1 cellular context compared by ENCODE assay signal in genomic region chr1:228486596-228487335, GRCh38.
A peak's percentile ranks its signal among the peaks of the same experiment; 100 is the strongest.
TF ChIP-seq lines count a peak whose summit lies in the region.

No MANE protein-coding gene starts in this region.

TF ChIP-seq in K562, 482 proteins besides CTCF, POLR2A, EP300 and RAD21 (continued from another document and continues in another):
- peak; percentile 16 for TF ChIP-seq FIP1L1 (IDR thresholded peaks at IDR 0.05; ENCODE audit: low read depth, low read length, poor library complexity, severe bottlenecking)
- no peak; the same call in 1 of the 2 replicates for TF ChIP-seq JUNB (CRISPR knock-in tag; conservative IDR thresholded peaks at IDR 0.05)
- TF ChIP-seq ZNF79 (CRISPR knock-in tag; IDR thresholded peaks at IDR 0.05; ENCODE audit: low read depth), result no peak
- TF ChIP-seq, protein P1, sequence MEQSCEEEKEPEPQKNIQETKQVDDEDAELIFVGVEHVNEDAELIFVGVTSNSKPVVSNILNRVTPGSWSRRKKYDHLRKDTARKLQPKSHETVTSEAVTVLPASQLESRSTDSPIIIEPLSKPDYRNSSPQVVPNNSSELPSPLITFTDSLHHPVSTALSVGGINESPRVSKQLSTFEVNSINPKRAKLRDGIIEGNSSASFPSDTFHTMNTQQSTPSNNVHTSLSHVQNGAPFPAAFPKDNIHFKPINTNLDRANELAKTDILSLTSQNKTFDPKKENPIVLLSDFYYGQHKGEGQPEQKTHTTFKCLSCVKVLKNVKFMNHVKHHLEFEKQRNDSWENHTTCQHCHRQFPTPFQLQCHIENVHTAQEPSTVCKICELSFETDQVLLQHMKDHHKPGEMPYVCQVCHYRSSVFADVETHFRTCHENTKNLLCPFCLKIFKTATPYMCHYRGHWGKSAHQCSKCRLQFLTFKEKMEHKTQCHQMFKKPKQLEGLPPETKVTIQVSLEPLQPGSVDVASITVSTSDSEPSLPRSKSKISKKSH (CRISPR knock-in tag; IDR thresholded peaks at IDR 0.05), result no peak
- TF ChIP-seq RBM17 (IDR thresholded peaks at IDR 0.05; ENCODE audit: borderline replicate concordance, low read depth, low read length), result no peak
- peak; percentile 45 to 97; a peak in 3 of 4 replicates for TF ChIP-seq HDAC1 (IDR thresholded peaks at IDR 0.05)
- TF ChIP-seq ELF2 (CRISPR knock-in tag; IDR thresholded peaks at IDR 0.05), result peak; percentile 54; the same call in 1 of the 2 replicates
- no peak for TF ChIP-seq ZKSCAN3 (CRISPR knock-in tag; IDR thresholded peaks at IDR 0.05)
- 0 out of 2 replicates have a peak, but pooled peaks have one; percentile 11 for TF ChIP-seq FOSL1 (tag; conservative IDR thresholded peaks at IDR 0.05)
- TF ChIP-seq, protein P2, sequence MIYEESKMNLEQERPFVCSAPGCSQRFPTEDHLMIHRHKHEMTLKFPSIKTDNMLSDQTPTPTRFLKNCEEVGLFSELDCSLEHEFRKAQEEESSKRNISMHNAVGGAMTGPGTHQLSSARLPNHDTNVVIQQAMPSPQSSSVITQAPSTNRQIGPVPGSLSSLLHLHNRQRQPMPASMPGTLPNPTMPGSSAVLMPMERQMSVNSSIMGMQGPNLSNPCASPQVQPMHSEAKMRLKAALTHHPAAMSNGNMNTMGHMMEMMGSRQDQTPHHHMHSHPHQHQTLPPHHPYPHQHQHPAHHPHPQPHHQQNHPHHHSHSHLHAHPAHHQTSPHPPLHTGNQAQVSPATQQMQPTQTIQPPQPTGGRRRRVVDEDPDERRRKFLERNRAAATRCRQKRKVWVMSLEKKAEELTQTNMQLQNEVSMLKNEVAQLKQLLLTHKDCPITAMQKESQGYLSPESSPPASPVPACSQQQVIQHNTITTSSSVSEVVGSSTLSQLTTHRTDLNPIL (CRISPR knock-in tag; IDR thresholded peaks at IDR 0.05), result peak; percentile 71; the same call in 1 of the 2 replicates
- no peak for TF ChIP-seq MCM3 (IDR thresholded peaks at IDR 0.05)
- 0 out of 2 replicates have a peak, but pooled peaks have one; percentile 21 for TF ChIP-seq ELK1 (CRISPR knock-in tag; IDR thresholded peaks at IDR 0.05)
- no peak for TF ChIP-seq TCF7L2 (IDR thresholded peaks at IDR 0.05; ENCODE audit: low read depth, low read length)
- no peak for TF ChIP-seq XRCC4 (IDR thresholded peaks at IDR 0.05; ENCODE audit: extremely low read depth, insufficient read depth, insufficient read length)
- TF ChIP-seq ILK (tag; IDR thresholded peaks at IDR 0.05; ENCODE audit: borderline replicate concordance, low read depth), result no peak
- peak; percentile 95 for TF ChIP-seq ZNF217 (CRISPR knock-in tag; IDR thresholded peaks at IDR 0.05)
- no peak for TF ChIP-seq U2AF1 (optimal IDR thresholded peaks at IDR 0.05; ENCODE audit: low read depth, low read length)
- TF ChIP-seq ZNF408 (CRISPR knock-in tag; IDR thresholded peaks at IDR 0.05; ENCODE audit: low read depth), result no peak
- peak; percentile 95; the same call in 1 of the 2 replicates for TF ChIP-seq CTBP1 (IDR thresholded peaks at IDR 0.05; ENCODE audit: borderline replicate concordance)
- TF ChIP-seq YBX1 (IDR thresholded peaks at IDR 0.05), result no peak
- TF ChIP-seq CBX8 (IDR thresholded peaks at IDR 0.05; ENCODE audit: borderline replicate concordance, extremely low read depth, low read depth, low read length, poor library complexity, severe bottlenecking), result no peak
- peak; percentile 67; the same call in 1 of the 2 replicates for TF ChIP-seq ZBED1 (IDR thresholded peaks at IDR 0.05)
- TF ChIP-seq COPS2 (conservative IDR thresholded peaks at IDR 0.05), result no peak
- TF ChIP-seq KAT7 (CRISPR knock-in tag; IDR thresholded peaks at IDR 0.05; ENCODE audit: borderline replicate concordance), result peak; percentile 91
- TF ChIP-seq ZNF551 (CRISPR knock-in tag; IDR thresholded peaks at IDR 0.05), result no peak
- TF ChIP-seq MAFK (IDR thresholded peaks at IDR 0.05; ENCODE audit: low read length), result 0 out of 2 replicates have a peak, but pooled peaks have one; percentile 11
- no peak for TF ChIP-seq ZBTB8A (IDR thresholded peaks at IDR 0.05; ENCODE audit: partially characterized antibody)
- peak; percentile 98 for TF ChIP-seq FOXP4 (CRISPR knock-in tag; IDR thresholded peaks at IDR 0.05; ENCODE audit: borderline replicate concordance)
- TF ChIP-seq TEAD4 (IDR thresholded peaks at IDR 0.05; ENCODE audit: low read length), result no peak
- TF ChIP-seq TEAD4 (CRISPR knock-in tag; IDR thresholded peaks at IDR 0.05; ENCODE audit: borderline replicate concordance), result peak; percentile 89
- TF ChIP-seq, protein P3, sequence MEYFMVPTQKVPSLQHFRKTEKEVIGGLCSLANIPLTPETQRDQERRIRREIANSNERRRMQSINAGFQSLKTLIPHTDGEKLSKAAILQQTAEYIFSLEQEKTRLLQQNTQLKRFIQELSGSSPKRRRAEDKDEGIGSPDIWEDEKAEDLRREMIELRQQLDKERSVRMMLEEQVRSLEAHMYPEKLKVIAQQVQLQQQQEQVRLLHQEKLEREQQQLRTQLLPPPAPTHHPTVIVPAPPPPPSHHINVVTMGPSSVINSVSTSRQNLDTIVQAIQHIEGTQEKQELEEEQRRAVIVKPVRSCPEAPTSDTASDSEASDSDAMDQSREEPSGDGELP (CRISPR knock-in tag; IDR thresholded peaks at IDR 0.05; ENCODE audit: borderline replicate concordance), result peak; percentile 94
- no peak for TF ChIP-seq NCOA4 (IDR thresholded peaks at IDR 0.05; ENCODE audit: partially characterized antibody)
- TF ChIP-seq MEF2D (tag; conservative IDR thresholded peaks at IDR 0.05; ENCODE audit: low read depth), result no peak; the same call in 1 of the 2 replicates
- TF ChIP-seq FOXO4 (CRISPR knock-in tag; IDR thresholded peaks at IDR 0.05), result no peak
- peak; percentile 36; the same call in 1 of the 2 replicates for TF ChIP-seq ZNF589 (CRISPR knock-in tag; IDR thresholded peaks at IDR 0.05; ENCODE audit: low read depth)
- no peak; the same call in none of the 2 replicates for TF ChIP-seq ETV1 (tag; conservative IDR thresholded peaks at IDR 0.05; ENCODE audit: low read depth)
- peak; percentile 33; the same call in 1 of the 2 replicates for TF ChIP-seq ELF4 (CRISPR knock-in tag; IDR thresholded peaks at IDR 0.05)
- peak; percentile 96 for TF ChIP-seq IRF1 (CRISPR knock-in tag; IDR thresholded peaks at IDR 0.05; ENCODE audit: borderline replicate concordance)
- TF ChIP-seq ID3 (CRISPR knock-in tag; IDR thresholded peaks at IDR 0.05), result no peak
- TF ChIP-seq ID3 (tag; IDR thresholded peaks at IDR 0.05), result peak; percentile 67
- TF ChIP-seq ARID3A (IDR thresholded peaks at IDR 0.05; ENCODE audit: borderline replicate concordance, low read depth, low read length), result 0 out of 2 replicates have a peak, but pooled peaks have one; percentile 25
- TF ChIP-seq, protein P4, sequence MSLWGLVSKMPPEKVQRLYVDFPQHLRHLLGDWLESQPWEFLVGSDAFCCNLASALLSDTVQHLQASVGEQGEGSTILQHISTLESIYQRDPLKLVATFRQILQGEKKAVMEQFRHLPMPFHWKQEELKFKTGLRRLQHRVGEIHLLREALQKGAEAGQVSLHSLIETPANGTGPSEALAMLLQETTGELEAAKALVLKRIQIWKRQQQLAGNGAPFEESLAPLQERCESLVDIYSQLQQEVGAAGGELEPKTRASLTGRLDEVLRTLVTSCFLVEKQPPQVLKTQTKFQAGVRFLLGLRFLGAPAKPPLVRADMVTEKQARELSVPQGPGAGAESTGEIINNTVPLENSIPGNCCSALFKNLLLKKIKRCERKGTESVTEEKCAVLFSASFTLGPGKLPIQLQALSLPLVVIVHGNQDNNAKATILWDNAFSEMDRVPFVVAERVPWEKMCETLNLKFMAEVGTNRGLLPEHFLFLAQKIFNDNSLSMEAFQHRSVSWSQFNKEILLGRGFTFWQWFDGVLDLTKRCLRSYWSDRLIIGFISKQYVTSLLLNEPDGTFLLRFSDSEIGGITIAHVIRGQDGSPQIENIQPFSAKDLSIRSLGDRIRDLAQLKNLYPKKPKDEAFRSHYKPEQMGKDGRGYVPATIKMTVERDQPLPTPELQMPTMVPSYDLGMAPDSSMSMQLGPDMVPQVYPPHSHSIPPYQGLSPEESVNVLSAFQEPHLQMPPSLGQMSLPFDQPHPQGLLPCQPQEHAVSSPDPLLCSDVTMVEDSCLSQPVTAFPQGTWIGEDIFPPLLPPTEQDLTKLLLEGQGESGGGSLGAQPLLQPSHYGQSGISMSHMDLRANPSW (CRISPR knock-in tag; IDR thresholded peaks at IDR 0.05), result peak; percentile 77; the same call in 1 of the 2 replicates
- peak; percentile 89 for TF ChIP-seq ETV5 (CRISPR knock-in tag; IDR thresholded peaks at IDR 0.05; ENCODE audit: low read depth)
- TF ChIP-seq ZBTB11 (CRISPR knock-in tag; IDR thresholded peaks at IDR 0.05), result peak in 1 of 3 experiments; percentile 73; a peak in 1 of 6 replicates
- no peak for TF ChIP-seq SRSF7 (optimal IDR thresholded peaks at IDR 0.05; ENCODE audit: low read depth, low read length)
